In the genomic region with DNA sequence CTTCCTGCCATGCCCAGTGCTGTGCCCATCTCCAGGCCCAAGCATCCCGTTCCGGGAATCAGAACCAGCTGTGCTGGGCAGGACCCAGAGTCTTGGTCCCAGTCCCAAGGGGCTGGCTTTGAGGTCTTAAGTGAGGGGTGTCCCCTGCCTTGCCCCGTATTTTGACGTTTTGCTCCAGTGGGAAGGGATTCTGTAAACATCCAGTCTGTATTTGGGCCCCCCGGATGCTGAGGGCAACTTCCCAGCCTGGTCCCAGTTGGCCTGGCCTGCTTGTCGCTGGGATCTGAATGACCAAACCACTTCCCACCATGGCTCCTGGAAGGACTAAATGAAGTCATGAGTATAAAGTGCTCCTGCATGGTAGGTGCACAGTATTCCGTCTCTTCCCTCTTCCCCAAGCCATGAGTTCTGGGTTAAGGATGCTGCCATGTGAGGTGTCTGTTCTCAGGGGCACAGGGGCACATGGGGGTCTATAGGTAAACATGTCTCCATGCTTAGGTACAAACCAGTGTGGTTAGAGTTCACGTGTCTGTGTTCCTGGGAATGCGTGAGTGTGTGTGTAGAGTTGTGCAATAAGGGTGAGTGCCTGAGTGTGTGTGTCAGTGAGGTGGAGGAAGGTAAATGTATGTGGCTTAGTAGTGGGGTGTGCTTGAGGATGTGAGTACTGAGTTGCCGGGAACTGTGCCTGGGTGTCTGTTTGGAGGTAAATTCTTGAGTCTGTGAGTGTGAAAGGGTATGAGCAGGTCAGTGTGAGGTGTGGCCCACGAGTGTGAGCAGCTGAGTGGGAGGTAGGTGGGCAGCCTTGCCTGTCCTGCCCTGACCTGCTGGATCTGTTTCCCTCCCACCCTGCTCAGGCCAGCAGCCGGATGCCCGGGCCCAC, we compare ENCODE assay signal across 8 cellular contexts. TPM values are rescaled to one million over a fixed set of nuclear protein-coding genes. Genes with fewer than 3 reads are reported as not detected.
DNase-seq lines count a peak whose midpoint lies in the region; ATAC-seq and TF ChIP-seq lines count a peak whose summit lies in the region.

No MANE protein-coding gene starts in this region.

- ATAC-seq in activated naive CD8-positive, alpha-beta T cell treated with anti-CD3 and anti-CD28 coated beads, Interleukin-2, amount 10 ng/mL, durations not matched to agents 7 days and 5 days (ENCODE audit: low read depth): no peak
- no peak for ATAC-seq in upper lobe of left lung (ENCODE audit: low FRiP score in 2 of 2)
- no peak for ATAC-seq in GM19455 (IDR thresholded peaks at IDR 0.05; ENCODE audit: unreplicated experiment)

- 69 to 77% methylated on average over 8 to 13 of the region's 13 CpGs for WGBS in upper lobe of left lung, 2 donors

- in situ Hi-C loops in KBM-7 (cut with MboI; ENCODE audit: low pct_unique_long_range_greater_than_20kb, low sequenced_read_pairs): no loop called here

- H3K9me3 Mint-ChIP-seq in activated naive CD4-positive, alpha-beta T cell treated with anti-CD3 and anti-CD28 coated beads for 36 hours: no peaks in the 10 kb centered on the region
- H3K9me3 Mint-ChIP-seq in activated naive CD8-positive, alpha-beta T cell treated with anti-CD3 and anti-CD28 coated beads, Interleukin-2, amount 10 ng/mL, durations not matched to agents 7 days and 5 days: no peaks in the 10 kb centered on the region

- H3K4me1 ChIP-seq in upper lobe of left lung: peaks cover 37 to 58% (median 45%) of the 10 kb centered on the region in 4 donors

- peaks cover 35% of the 10 kb centered on the region for H3K4me1 Mint-ChIP-seq in activated naive CD4-positive, alpha-beta T cell treated with anti-CD3 and anti-CD28 coated beads for 36 hours (ENCODE audit: low read depth)
- H3K4me1 Mint-ChIP-seq in activated naive CD8-positive, alpha-beta T cell treated with anti-CD3 and anti-CD28 coated beads, Interleukin-2, amount 10 ng/mL, durations not matched to agents 7 days and 5 days: peaks cover 35% of the 10 kb centered on the region

- H3K36me3 ChIP-seq in upper lobe of left lung: peaks cover 4 to 30% (median 20%) of the 10 kb centered on the region in 4 donors

- TF ChIP-seq POLR2A in upper lobe of left lung (IDR thresholded peaks at IDR 0.05): no peak

- H3K36me3 Mint-ChIP-seq in activated naive CD4-positive, alpha-beta T cell treated with anti-CD3 and anti-CD28 coated beads for 36 hours (ENCODE audit: low read depth): peaks cover 35% of the 10 kb centered on the region
- peaks cover 18% of the 10 kb centered on the region for H3K36me3 Mint-ChIP-seq in activated naive CD8-positive, alpha-beta T cell treated with anti-CD3 and anti-CD28 coated beads, Interleukin-2, amount 10 ng/mL, durations not matched to agents 7 days and 5 days

- no peak overlapping the region for H3K27ac Mint-ChIP-seq in activated naive CD4-positive, alpha-beta T cell treated with anti-CD3 and anti-CD28 coated beads for 36 hours
- no peak overlapping the region for H3K27ac Mint-ChIP-seq in activated naive CD8-positive, alpha-beta T cell treated with anti-CD3 and anti-CD28 coated beads, Interleukin-2, amount 10 ng/mL, durations not matched to agents 7 days and 5 days

- H3K27me3 ChIP-seq in upper lobe of left lung: no peaks in the 10 kb centered on the region

- H3K9me3 ChIP-seq in upper lobe of left lung: no peaks in the 10 kb centered on the region

- TF ChIP-seq CTCF in upper lobe of left lung (IDR thresholded peaks at IDR 0.05): no peak

- H3K27ac ChIP-seq in upper lobe of left lung: peak overlapping the region; percentile 28 to 78 (median 68)

- intact Hi-C loops in activated naive CD4-positive, alpha-beta T cell treated with anti-CD3 and anti-CD28 coated beads for 36 hours (cut with micrococcal nuclease): no loop called here

- CTCF ChIA-PET in activated naive CD4-positive, alpha-beta T cell treated with anti-CD3 and anti-CD28 coated beads for 36 hours (lab: Charles Lee): no interaction called here

- no peak for TF ChIP-seq EP300 in upper lobe of left lung (IDR thresholded peaks at IDR 0.05)

- DNase-seq in activated naive CD4-positive, alpha-beta T cell treated with anti-CD3 and anti-CD28 coated beads for 36 hours: no peak
- no peak for DNase-seq in activated naive CD4-positive, alpha-beta T cell (lab: John Stamatoyannopoulos, UW)
- DNase-seq in activated naive CD8-positive, alpha-beta T cell treated with anti-CD3 and anti-CD28 coated beads, Interleukin-2, amount 10 ng/mL, durations not matched to agents 7 days and 5 days: no peak
- DNase-seq in kidney tubule cell (ENCODE audit: low spot score): peak; percentile 29
- DNase-seq in upper lobe of left lung: no peak
- no peak for DNase-seq in KBM-7
- DNase-seq in NOMO-1 treated with DMSO at 0.1 percent for 48 hours (lab: John Stamatoyannopoulos, UW; ENCODE audit: unreplicated experiment): no peak

- peak overlapping the region; percentile 82 for H3K4me3 Mint-ChIP-seq in activated naive CD4-positive, alpha-beta T cell treated with anti-CD3 and anti-CD28 coated beads for 36 hours
- peak overlapping the region; percentile 89 for H3K4me3 Mint-ChIP-seq in activated naive CD8-positive, alpha-beta T cell treated with anti-CD3 and anti-CD28 coated beads, Interleukin-2, amount 10 ng/mL, durations not matched to agents 7 days and 5 days

- H3K4me3 ChIP-seq in upper lobe of left lung: peak overlapping the region; percentile 74 to 91 (median 82)

- POLR2A ChIA-PET in activated naive CD8-positive, alpha-beta T cell treated with anti-CD3 and anti-CD28 coated beads, Interleukin-2, amount 10 ng/mL, durations not matched to agents 7 days and 5 days (lab: Charles Lee): interaction anchor here (0.8 kb wide), 1 partner anchor 9 kb away, joined by 3 read pairs; no protein-coding TSS in a partner anchor

- no peaks in the 10 kb centered on the region for H3K27me3 Mint-ChIP-seq in activated naive CD4-positive, alpha-beta T cell treated with anti-CD3 and anti-CD28 coated beads for 36 hours (ENCODE audit: low read depth)
- no peaks in the 10 kb centered on the region for H3K27me3 Mint-ChIP-seq in activated naive CD8-positive, alpha-beta T cell treated with anti-CD3 and anti-CD28 coated beads, Interleukin-2, amount 10 ng/mL, durations not matched to agents 7 days and 5 days

RNA-seq across cellular contexts. Expression of a gene that starts 1.5 kb away (rescaled TPM):
- total RNA-seq in activated naive CD4-positive, alpha-beta T cell treated with anti-CD3 and anti-CD28 coated beads for 36 hours: 10 to 100 TPM; 18.7 to 19.2 TPM
- total RNA-seq in activated naive CD8-positive, alpha-beta T cell treated with anti-CD3 and anti-CD28 coated beads, Interleukin-2, amount 10 ng/mL, durations not matched to agents 7 days and 5 days: 10 to 100 TPM; 12.5 to 13.3 TPM
- total RNA-seq in upper lobe of left lung: 10 to 100 TPM; 11.5 to 33.0 (median 18.1) TPM

RNA-seq across cellular contexts. Expression of a gene that starts 5.7 kb away (rescaled TPM):
- total RNA-seq in activated naive CD4-positive, alpha-beta T cell treated with anti-CD3 and anti-CD28 coated beads for 36 hours: 10 to 100 TPM; 44.2 to 52.6 TPM
- total RNA-seq in activated naive CD8-positive, alpha-beta T cell treated with anti-CD3 and anti-CD28 coated beads, Interleukin-2, amount 10 ng/mL, durations not matched to agents 7 days and 5 days: 10 to 100 TPM; 90.4 to 94.2 TPM
- total RNA-seq in upper lobe of left lung: 100 to 1,000 TPM in 5 of 6 donors, 10 to 100 TPM in 1; 98.0 to 225 (median 161) TPM

RNA-seq across cellular contexts. Expression of a gene that starts 10.7 kb away (rescaled TPM):
- 10 to 100 TPM; 22.2 to 27.7 TPM for total RNA-seq in activated naive CD4-positive, alpha-beta T cell treated with anti-CD3 and anti-CD28 coated beads for 36 hours
- 10 to 100 TPM; 26.7 to 28.2 TPM for total RNA-seq in activated naive CD8-positive, alpha-beta T cell treated with anti-CD3 and anti-CD28 coated beads, Interleukin-2, amount 10 ng/mL, durations not matched to agents 7 days and 5 days
- 10 to 100 TPM; 12.9 to 30.4 (median 16.6) TPM for total RNA-seq in upper lobe of left lung

RNA-seq across cellular contexts. Expression of a gene that starts 10.9 kb away (rescaled TPM):
- 1 to 10 TPM in 1 of 2 experiments, under 1 TPM in 1; 0.91 to 1.6 TPM for total RNA-seq in activated naive CD4-positive, alpha-beta T cell treated with anti-CD3 and anti-CD28 coated beads for 36 hours
- total RNA-seq in activated naive CD8-positive, alpha-beta T cell treated with anti-CD3 and anti-CD28 coated beads, Interleukin-2, amount 10 ng/mL, durations not matched to agents 7 days and 5 days: 1 to 10 TPM; 1.3 to 3.2 TPM
- total RNA-seq in upper lobe of left lung: 10 to 100 TPM in 3 of 6 donors, 1 to 10 TPM in 3; 7.3 to 14.5 (median 10.0) TPM

RNA-seq across cellular contexts. Expression of a gene that starts 33.7 kb away (rescaled TPM):
- 10 to 100 TPM in 1 of 2 experiments, 1 to 10 TPM in 1; 8.0 to 12.4 TPM for total RNA-seq in activated naive CD4-positive, alpha-beta T cell treated with anti-CD3 and anti-CD28 coated beads for 36 hours
- 10 to 100 TPM; 24.1 to 24.4 TPM for total RNA-seq in activated naive CD8-positive, alpha-beta T cell treated with anti-CD3 and anti-CD28 coated beads, Interleukin-2, amount 10 ng/mL, durations not matched to agents 7 days and 5 days
- total RNA-seq in upper lobe of left lung: 10 to 100 TPM; 16.9 to 46.1 (median 24.1) TPM
